In the genomic region with DNA sequence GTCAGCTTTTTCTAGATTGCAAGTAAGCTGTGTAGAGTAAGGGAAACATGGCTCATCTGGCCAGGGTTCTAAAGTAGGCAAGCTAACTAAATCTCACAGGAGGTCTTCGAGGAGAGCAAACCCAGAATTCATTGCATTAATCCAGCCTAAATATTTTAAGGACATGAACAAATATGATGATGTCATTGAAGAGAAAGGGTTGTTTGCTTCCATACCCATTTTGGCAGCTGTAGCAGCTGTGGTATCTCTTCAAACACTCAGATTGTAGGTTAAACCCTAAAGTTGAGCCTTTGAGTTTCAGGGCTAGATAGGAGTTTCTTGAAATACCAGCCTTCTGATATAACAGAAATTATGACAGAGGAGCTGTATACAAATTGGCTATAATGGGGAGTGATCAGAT, we compare ENCODE assay signal across 17 cellular contexts.
"Had no signal": no experiment of that assay in that cellular context is flagged by ENCODE, and none has a peak within 500 bp of the region (broad histone marks: within the 10 kb centered on the region; RNA-seq: fewer than 3 reads in every experiment).

No MANE protein-coding gene starts in this region.

- ATAC-seq: activated CD8-positive, alpha-beta T cell treated with anti-CD3 and anti-CD28 coated beads for 36 hours; activated naive CD4-positive, alpha-beta T cell treated with anti-CD3 and anti-CD28 coated beads, Interleukin-2, amount 50 U/mL, for 72 hours; activated T-cell treated with anti-CD3 and anti-CD28 coated beads, Interleukin-2, amount 50 U/mL, for 4 hours; esophagus mucosa; naive thymus-derived CD4-positive, alpha-beta T cell; pancreas had no signal

- H3K27me3 ChIP-seq: cardiac muscle cell, pancreas, stomach, testis, upper lobe of left lung had no signal

- H3K4me1 ChIP-seq: pancreas, stomach, testis, upper lobe of left lung had no signal

- H3K4me3 ChIP-seq: cardiac muscle cell, pancreas, stomach, testis, upper lobe of left lung had no signal

- FAIRE-seq: endometrium, pancreas had no signal

- H3K9me3 ChIP-seq: pancreas, stomach, testis, upper lobe of left lung had no signal

- H3K27ac ChIP-seq: cardiac muscle cell, pancreas, stomach, testis, upper lobe of left lung had no signal

- DNase-seq: activated B cell treated with CpG ODN at 0.5 μM for 24 hours; activated CD4-positive, alpha-beta T cell treated with anti-CD3 and anti-CD28 coated beads for 48 hours; activated CD8-positive, alpha-beta T cell treated with anti-CD3 and anti-CD28 coated beads for 36 hours; activated effector memory CD4-positive, alpha-beta T cell treated with Interleukin-2 at 50 U/mL for 16 hours; activated T-cell treated with anti-CD3 and anti-CD28 coated beads, Interleukin-2, amount 50 U/mL, for 4 hours; immature natural killer cell; naive thymus-derived CD4-positive, alpha-beta T cell; pancreas; stimulated activated CD4-positive, alpha-beta T cell treated with anti-CD3 and anti-CD28 coated beads, Interleukin-12 subunit alpha, Interleukin-12 subunit beta, amount 100 ng/mL, for 4 hours; stimulated activated CD4-positive, alpha-beta T cell treated with anti-CD3 and anti-CD28 coated beads, Interleukin-2, amount 100 ng/mL, for 24 hours; stomach; testis; upper lobe of left lung had no signal

- H3K36me3 ChIP-seq: cardiac muscle cell, pancreas, stomach, upper lobe of left lung had no signal
